In the genomic region with DNA sequence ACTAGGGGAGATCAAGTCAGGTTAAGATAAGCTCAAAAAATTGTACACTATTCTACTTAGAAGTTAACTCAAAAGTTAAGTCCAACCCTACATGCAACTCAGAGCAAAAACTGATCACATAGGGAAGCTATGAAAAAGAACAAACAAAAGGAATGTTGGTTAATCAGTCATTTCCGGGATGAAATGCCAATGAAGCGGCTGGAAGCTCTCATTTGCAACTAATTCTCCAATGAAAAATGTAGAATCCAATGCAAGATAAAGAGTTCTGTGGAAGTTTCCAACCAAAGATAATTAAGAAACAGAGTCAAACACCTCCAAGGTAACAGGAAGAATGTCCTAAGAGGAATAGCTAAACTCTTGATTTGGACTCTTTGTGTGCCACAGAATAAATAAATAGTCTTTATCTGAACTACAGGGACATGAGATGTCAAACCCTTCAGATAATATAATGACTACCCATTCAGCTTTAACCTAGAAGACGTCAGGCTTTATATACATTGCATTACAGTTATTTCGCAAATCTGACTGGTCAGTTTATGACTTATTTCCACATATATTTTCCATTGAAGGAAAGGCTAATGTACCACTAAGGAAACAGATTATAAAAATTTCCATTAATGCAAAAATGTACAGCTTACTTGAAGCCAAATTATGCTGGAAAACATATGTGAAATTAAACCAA, we compare ENCODE assay signal across 11 cellular contexts. TPM values are rescaled to one million over a fixed set of nuclear protein-coding genes. Genes with fewer than 3 reads are reported as not detected.
DNase-seq lines count a peak whose midpoint lies in the region; ATAC-seq and TF ChIP-seq lines count a peak whose summit lies in the region.
"Had no signal": no experiment of that assay in that cellular context is flagged by ENCODE, and none has a peak within 500 bp of the region (broad histone marks: within the 10 kb centered on the region; RNA-seq: fewer than 3 reads in every experiment).

No MANE protein-coding gene starts in this region.

- no peak for TF ChIP-seq POLR2A in stomach (IDR thresholded peaks at IDR 0.05)

- H3K4me3 Mint-ChIP-seq in natural killer cell = no peak overlapping the region
- H3K4me3 Mint-ChIP-seq: natural killer cell treated with Interleukin-12 subunit alpha and Interleukin-12 subunit beta and Interleukin-15 and Interleukin-18, amount 100 ng/mL, for 72 hours had no signal

- no peak overlapping the region for H3K4me3 ChIP-seq in astrocyte of the cerebellum (ENCODE audit: low read depth, low read length)
- H3K4me3 ChIP-seq in stomach = peak overlapping the region in 3 of 4 donors; percentile 8 to 23 (median 21)

- H3K36me3 Mint-ChIP-seq in natural killer cell = no peaks in the 10 kb centered on the region
- H3K36me3 Mint-ChIP-seq: natural killer cell treated with Interleukin-12 subunit alpha and Interleukin-12 subunit beta and Interleukin-15 and Interleukin-18, amount 100 ng/mL, for 72 hours had no signal

- H3K27ac ChIP-seq in stomach = peak overlapping the region in 4 of 5 donors; percentile 67 to 87 (median 82)

- H3K36me3 ChIP-seq in stomach = no peaks in the 10 kb centered on the region

- H3K4me1 Mint-ChIP-seq in natural killer cell = no peaks in the 10 kb centered on the region

- no peaks in the 10 kb centered on the region for H3K9me3 Mint-ChIP-seq in natural killer cell

- TF ChIP-seq CTCF in astrocyte of the cerebellum (IDR thresholded peaks at IDR 0.05; ENCODE audit: low read depth, low read length, missing control alignments) (no peak), stomach (IDR thresholded peaks at IDR 0.05) (no peak), natural killer cell (IDR thresholded peaks at IDR 0.05) (no peak)

- no peak for TF ChIP-seq EP300 in stomach (IDR thresholded peaks at IDR 0.05)

- no peaks in the 10 kb centered on the region for H3K9me3 ChIP-seq in stomach

- DNase-seq in HCEC 1CT (peak; percentile 85), astrocyte of the cerebellum (ENCODE audit: low read depth) (peak; percentile 62), iris pigment epithelial cell (ENCODE audit: low read depth) (peak; percentile 85), stomach (no peak), iPS-NIHi11 (ENCODE audit: low spot score) (no peak), hippocampal formation (lab: John Stamatoyannopoulos, UW) (no peak), natural killer cell (no peak), Ammon's horn (ENCODE audit: low spot score) (no peak)
- DNase-seq: cerebellar nuclear complex, GOT3 had no signal

- in situ Hi-C loops in astrocyte of the cerebellum (cut with HindIII; ENCODE audit: low sequenced_read_pairs) = no loop called here

- H3K4me1 ChIP-seq in stomach = peaks cover 0 to 68% (median 40%) of the 10 kb centered on the region in 4 donors

- H3K27ac Mint-ChIP-seq in natural killer cell = no peak overlapping the region
- H3K27ac Mint-ChIP-seq: natural killer cell treated with Interleukin-12 subunit alpha and Interleukin-12 subunit beta and Interleukin-15 and Interleukin-18, amount 100 ng/mL, for 72 hours had no signal

- intact Hi-C loops in stomach (cut with DNase I; ENCODE audit: low total_unique reads) (loop anchor here (10.0 kb wide), 1 partner anchor 154 kb away; no protein-coding TSS in a partner anchor), natural killer cell (cut with micrococcal nuclease) (no loop called here)

- no peaks in the 10 kb centered on the region for H3K27me3 ChIP-seq in stomach

- peaks cover 0 to 4% of the 10 kb centered on the region in 2 donors for H3K27me3 Mint-ChIP-seq in natural killer cell (ENCODE audit: low read depth in 2 of 2)

- no peak for ATAC-seq in natural killer cell
- ATAC-seq: natural killer cell treated with Interleukin-12 subunit alpha and Interleukin-12 subunit beta and Interleukin-15 and Interleukin-18, amount 100 ng/mL, for 72 hours had no signal

- 36 to 50% (median 46%) methylated on average over 4 of the region's 4 CpGs for WGBS in stomach, 5 donors

RNA-seq across cellular contexts. Expression of a gene that starts 48.0 kb away (rescaled TPM):
- total RNA-seq in stomach (100 to 1,000 TPM; 153 to 623 (median 322) TPM), natural killer cell (10 to 100 TPM in 1 of 3 donors, 1 to 10 TPM in 2; 5.6 to 14.7 (median 8.9) TPM)
- 10 to 100 TPM; 16.3 to 68.6 (median 25.3) TPM for polyA plus RNA-seq in stomach

Comparison
In these comparisons a context has a peak if more than half of its experiments do, and no peak if none do; other contexts are left out.
1. DNase-seq: peak in HCEC 1CT (single experiment), astrocyte of the cerebellum (single experiment) and iris pigment epithelial cell (single experiment); none in stomach (single experiment), iPS-NIHi11 (single experiment), hippocampal formation (0 of 2), natural killer cell (single experiment) and Ammon's horn (single experiment).
2. RNA of a gene that starts 48.0 kb away (total RNA-seq): 153 to 623 TPM in stomach; 5.6 to 14.7 TPM in natural killer cell; every median in the first group is over 4 times any median in the second.